ENCODE assay signal across 1 cellular context in genomic region chr5:125199968-125200841, GRCh38.
TF ChIP-seq lines count a peak whose summit lies in the region.

No MANE protein-coding gene starts in this region.

TF ChIP-seq in HEK293, 187 proteins besides CTCF, POLR2A, EP300 and RAD21 (continued from another document and continues in another):
- TF ChIP-seq ZNF664 (tag by site-specific recombination; IDR thresholded peaks at IDR 0.05) (no peak), ZNF341 (tag by site-specific recombination; IDR thresholded peaks at IDR 0.05; ENCODE audit: low read depth) (peak; percentile 40; the same call in 1 of the 2 replicates), ZBTB49 (tag by site-specific recombination; IDR thresholded peaks at IDR 0.05; ENCODE audit: low read depth) (no peak), ZNF391 (tag by site-specific recombination; IDR thresholded peaks at IDR 0.05; ENCODE audit: borderline replicate concordance, low read depth) (no peak), ZNF660 (tag by site-specific recombination; IDR thresholded peaks at IDR 0.05) (no peak), ZNF398 (tag by site-specific recombination; IDR thresholded peaks at IDR 0.05) (no peak), MEIS1 (CRISPR knock-in tag; IDR thresholded peaks at IDR 0.05; ENCODE audit: borderline replicate concordance) (no peak), ZNF121 (tag by site-specific recombination; IDR thresholded peaks at IDR 0.05) (no peak), ZNF530 (tag by site-specific recombination; IDR thresholded peaks at IDR 0.05; ENCODE audit: low read depth) (no peak), RBAK (tag by site-specific recombination; IDR thresholded peaks at IDR 0.05) (no peak), ZNF292 (tag by site-specific recombination; IDR thresholded peaks at IDR 0.05; ENCODE audit: borderline replicate concordance, low read depth) (no peak), ZNF600 (tag by site-specific recombination; IDR thresholded peaks at IDR 0.05) (0 out of 2 replicates have a peak, but pooled peaks have one; percentile 48), ZNF76 (tag by site-specific recombination; IDR thresholded peaks at IDR 0.05; ENCODE audit: borderline replicate concordance, low read depth) (no peak), PRDM1 (tag by site-specific recombination; IDR thresholded peaks at IDR 0.05) (no peak), PRDM2 (tag by site-specific recombination; IDR thresholded peaks at IDR 0.05; ENCODE audit: borderline replicate concordance) (no peak), ZSCAN23 (tag by site-specific recombination; IDR thresholded peaks at IDR 0.05) (no peak), GLI2 (tag by site-specific recombination; IDR thresholded peaks at IDR 0.05; ENCODE audit: borderline replicate concordance, low read depth) (no peak), PRDM6 (tag by site-specific recombination; IDR thresholded peaks at IDR 0.05) (no peak), ZNF2 (tag by site-specific recombination; IDR thresholded peaks at IDR 0.05) (peak; percentile 18; the same call in 1 of the 2 replicates), ZNF792 (tag by site-specific recombination; IDR thresholded peaks at IDR 0.05) (no peak), ZNF202 (tag by site-specific recombination; IDR thresholded peaks at IDR 0.05; ENCODE audit: borderline replicate concordance) (no peak)
- TF ChIP-seq, protein P1, sequence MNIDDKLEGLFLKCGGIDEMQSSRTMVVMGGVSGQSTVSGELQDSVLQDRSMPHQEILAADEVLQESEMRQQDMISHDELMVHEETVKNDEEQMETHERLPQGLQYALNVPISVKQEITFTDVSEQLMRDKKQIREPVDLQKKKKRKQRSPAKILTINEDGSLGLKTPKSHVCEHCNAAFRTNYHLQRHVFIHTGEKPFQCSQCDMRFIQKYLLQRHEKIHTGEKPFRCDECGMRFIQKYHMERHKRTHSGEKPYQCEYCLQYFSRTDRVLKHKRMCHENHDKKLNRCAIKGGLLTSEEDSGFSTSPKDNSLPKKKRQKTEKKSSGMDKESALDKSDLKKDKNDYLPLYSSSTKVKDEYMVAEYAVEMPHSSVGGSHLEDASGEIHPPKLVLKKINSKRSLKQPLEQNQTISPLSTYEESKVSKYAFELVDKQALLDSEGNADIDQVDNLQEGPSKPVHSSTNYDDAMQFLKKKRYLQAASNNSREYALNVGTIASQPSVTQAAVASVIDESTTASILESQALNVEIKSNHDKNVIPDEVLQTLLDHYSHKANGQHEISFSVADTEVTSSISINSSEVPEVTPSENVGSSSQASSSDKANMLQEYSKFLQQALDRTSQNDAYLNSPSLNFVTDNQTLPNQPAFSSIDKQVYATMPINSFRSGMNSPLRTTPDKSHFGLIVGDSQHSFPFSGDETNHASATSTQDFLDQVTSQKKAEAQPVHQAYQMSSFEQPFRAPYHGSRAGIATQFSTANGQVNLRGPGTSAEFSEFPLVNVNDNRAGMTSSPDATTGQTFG (tag by site-specific recombination; IDR thresholded peaks at IDR 0.05; ENCODE audit: borderline replicate concordance), result no peak
- TF ChIP-seq, protein P2, sequence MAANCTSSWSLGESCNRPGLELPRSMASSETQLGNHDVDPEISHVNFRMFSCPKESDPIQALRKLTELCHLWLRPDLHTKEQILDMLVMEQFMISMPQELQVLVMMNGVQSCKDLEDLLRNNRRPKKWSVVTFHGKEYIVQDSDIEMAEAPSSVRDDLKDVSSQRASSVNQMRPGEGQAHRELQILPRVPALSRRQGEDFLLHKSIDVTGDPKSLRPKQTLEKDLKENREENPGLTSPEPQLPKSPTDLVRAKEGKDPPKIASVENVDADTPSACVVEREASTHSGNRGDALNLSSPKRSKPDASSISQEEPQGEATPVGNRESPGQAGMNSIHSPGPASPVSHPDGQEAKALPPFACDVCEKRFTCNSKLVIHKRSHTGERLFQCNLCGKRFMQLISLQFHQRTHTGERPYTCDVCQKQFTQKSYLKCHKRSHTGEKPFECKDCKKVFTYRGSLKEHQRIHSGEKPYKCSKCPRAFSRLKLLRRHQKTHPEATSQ (tag by site-specific recombination; IDR thresholded peaks at IDR 0.05), result no peak
- TF ChIP-seq, protein P3, sequence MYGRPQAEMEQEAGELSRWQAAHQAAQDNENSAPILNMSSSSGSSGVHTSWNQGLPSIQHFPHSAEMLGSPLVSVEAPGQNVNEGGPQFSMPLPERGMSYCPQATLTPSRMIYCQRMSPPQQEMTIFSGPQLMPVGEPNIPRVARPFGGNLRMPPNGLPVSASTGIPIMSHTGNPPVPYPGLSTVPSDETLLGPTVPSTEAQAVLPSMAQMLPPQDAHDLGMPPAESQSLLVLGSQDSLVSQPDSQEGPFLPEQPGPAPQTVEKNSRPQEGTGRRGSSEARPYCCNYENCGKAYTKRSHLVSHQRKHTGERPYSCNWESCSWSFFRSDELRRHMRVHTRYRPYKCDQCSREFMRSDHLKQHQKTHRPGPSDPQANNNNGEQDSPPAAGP (tag by site-specific recombination; IDR thresholded peaks at IDR 0.05), result no peak
- TF ChIP-seq, protein P4, sequence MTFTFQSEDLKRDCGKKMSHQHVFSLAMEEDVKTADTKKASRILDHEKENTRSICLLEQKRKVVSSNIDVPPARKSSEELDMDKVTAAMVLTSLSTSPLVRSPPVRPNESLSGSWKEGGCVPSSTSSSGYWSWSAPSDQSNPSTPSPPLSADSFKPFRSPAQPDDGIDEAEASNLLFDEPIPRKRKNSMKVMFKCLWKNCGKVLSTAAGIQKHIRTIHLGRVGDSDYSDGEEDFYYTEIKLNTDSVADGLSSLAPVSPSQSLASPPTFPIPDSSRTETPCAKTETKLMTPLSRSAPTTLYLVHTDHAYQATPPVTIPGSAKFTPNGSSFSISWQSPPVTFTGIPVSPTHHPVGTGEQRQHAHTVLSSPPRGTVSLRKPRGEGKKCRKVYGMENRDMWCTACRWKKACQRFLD (tag by site-specific recombination; IDR thresholded peaks at IDR 0.05), result no peak
- TF ChIP-seq, protein P5, sequence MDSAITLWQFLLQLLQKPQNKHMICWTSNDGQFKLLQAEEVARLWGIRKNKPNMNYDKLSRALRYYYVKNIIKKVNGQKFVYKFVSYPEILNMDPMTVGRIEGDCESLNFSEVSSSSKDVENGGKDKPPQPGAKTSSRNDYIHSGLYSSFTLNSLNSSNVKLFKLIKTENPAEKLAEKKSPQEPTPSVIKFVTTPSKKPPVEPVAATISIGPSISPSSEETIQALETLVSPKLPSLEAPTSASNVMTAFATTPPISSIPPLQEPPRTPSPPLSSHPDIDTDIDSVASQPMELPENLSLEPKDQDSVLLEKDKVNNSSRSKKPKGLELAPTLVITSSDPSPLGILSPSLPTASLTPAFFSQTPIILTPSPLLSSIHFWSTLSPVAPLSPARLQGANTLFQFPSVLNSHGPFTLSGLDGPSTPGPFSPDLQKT (IDR thresholded peaks at IDR 0.05; ENCODE audit: borderline replicate concordance, low read depth, low read length), result no peak
- TF ChIP-seq, protein P6, sequence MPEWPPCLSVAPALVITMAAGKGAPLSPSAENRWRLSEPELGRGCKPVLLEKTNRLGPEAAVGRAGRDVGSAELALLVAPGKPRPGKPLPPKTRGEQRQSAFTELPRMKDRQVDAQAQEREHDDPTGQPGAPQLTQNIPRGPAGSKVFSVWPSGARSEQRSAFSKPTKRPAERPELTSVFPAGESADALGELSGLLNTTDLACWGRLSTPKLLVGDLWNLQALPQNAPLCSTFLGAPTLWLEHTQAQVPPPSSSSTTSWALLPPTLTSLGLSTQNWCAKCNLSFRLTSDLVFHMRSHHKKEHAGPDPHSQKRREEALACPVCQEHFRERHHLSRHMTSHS (tag by site-specific recombination; IDR thresholded peaks at IDR 0.05), result no peak
- TF ChIP-seq, protein P7, sequence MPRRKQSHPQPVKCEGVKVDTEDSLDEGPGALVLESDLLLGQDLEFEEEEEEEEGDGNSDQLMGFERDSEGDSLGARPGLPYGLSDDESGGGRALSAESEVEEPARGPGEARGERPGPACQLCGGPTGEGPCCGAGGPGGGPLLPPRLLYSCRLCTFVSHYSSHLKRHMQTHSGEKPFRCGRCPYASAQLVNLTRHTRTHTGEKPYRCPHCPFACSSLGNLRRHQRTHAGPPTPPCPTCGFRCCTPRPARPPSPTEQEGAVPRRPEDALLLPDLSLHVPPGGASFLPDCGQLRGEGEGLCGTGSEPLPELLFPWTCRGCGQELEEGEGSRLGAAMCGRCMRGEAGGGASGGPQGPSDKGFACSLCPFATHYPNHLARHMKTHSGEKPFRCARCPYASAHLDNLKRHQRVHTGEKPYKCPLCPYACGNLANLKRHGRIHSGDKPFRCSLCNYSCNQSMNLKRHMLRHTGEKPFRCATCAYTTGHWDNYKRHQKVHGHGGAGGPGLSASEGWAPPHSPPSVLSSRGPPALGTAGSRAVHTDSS (tag by site-specific recombination; IDR thresholded peaks at IDR 0.05), result no peak
